Comparison of ENCODE assay signal across 23 cellular contexts in genomic region chr19:16814526-16815100, GRCh38. TPM values are rescaled to one million over a fixed set of nuclear protein-coding genes. Genes with fewer than 3 reads are reported as not detected.
A peak's percentile ranks its signal among the peaks of the same experiment; 100 is the strongest.
DNase-seq lines count a peak whose midpoint lies in the region; ATAC-seq and TF ChIP-seq lines count a peak whose summit lies in the region.
"Had no signal": no experiment of that assay in that cellular context is flagged by ENCODE, and none has a peak within 500 bp of the region (broad histone marks: within the 10 kb centered on the region; RNA-seq: fewer than 3 reads in every experiment).

No MANE protein-coding gene starts in this region.

- no peaks in the 10 kb centered on the region for H3K9me3 ChIP-seq in GM23248 (ENCODE audit: low read depth)
- H3K9me3 ChIP-seq: MG63 had no signal

- H3K36me3 ChIP-seq in GM23248 (ENCODE audit: low read depth): no peaks in the 10 kb centered on the region
- H3K36me3 ChIP-seq: MG63 had no signal

- no peak for ATAC-seq in activated T-cell treated with anti-CD3 and anti-CD28 coated beads, Interleukin-2, amount 50 U/mL, for 4 hours

- no peak overlapping the region for H3K4me3 Mint-ChIP-seq in mesothelial cell of epicardium
- H3K4me3 Mint-ChIP-seq in activated T-cell treated with anti-CD3 and anti-CD28 coated beads, Interleukin-2, amount 50 U/mL, for 4 hours: no peak overlapping the region
- H3K4me3 Mint-ChIP-seq: B cell, nephron progenitor cell had no signal

- H3K4me1 Mint-ChIP-seq in mesothelial cell of epicardium: peaks cover 2% of the 10 kb centered on the region
- no peaks in the 10 kb centered on the region for H3K4me1 Mint-ChIP-seq in activated T-cell treated with anti-CD3 and anti-CD28 coated beads, Interleukin-2, amount 50 U/mL, for 4 hours (ENCODE audit: low read depth)
- H3K4me1 Mint-ChIP-seq: B cell had no signal

- TF ChIP-seq CTCF in cardiac fibroblast (IDR thresholded peaks at IDR 0.05; ENCODE audit: low read depth, low read length): no peak
- TF ChIP-seq CTCF in mesothelial cell of epicardium (IDR thresholded peaks at IDR 0.05; ENCODE audit: unreplicated experiment): no peak

- peaks cover 2% of the 10 kb centered on the region for H3K27me3 Mint-ChIP-seq in mesothelial cell of epicardium (ENCODE audit: low read depth)
- no peaks in the 10 kb centered on the region for H3K27me3 Mint-ChIP-seq in activated T-cell treated with anti-CD3 and anti-CD28 coated beads, Interleukin-2, amount 50 U/mL, for 4 hours (ENCODE audit: low read depth)

- no peaks in the 10 kb centered on the region for H4K20me1 ChIP-seq in GM23248 (ENCODE audit: insufficient read depth)

- no peaks in the 10 kb centered on the region for H3K4me1 ChIP-seq in GM23248 (ENCODE audit: insufficient read depth)
- H3K4me1 ChIP-seq: stomach had no signal

- no peak overlapping the region for H3K27ac ChIP-seq in GM23248
- H3K27ac ChIP-seq: stomach, VCaP had no signal

- WGBS in GM23248 (ENCODE audit: low coverage in 1 of 2, low lambda C conversion rate in 2 of 2, missing lambda C conversion rate in 2 of 2), 2 experiments: 0 to 5% methylated on average over 1 of the region's 1 CpG

- no peaks in the 10 kb centered on the region for H3K36me3 Mint-ChIP-seq in mesothelial cell of epicardium
- no peaks in the 10 kb centered on the region for H3K36me3 Mint-ChIP-seq in activated T-cell treated with anti-CD3 and anti-CD28 coated beads, Interleukin-2, amount 50 U/mL, for 4 hours (ENCODE audit: insufficient read depth)

- H3K9me2 ChIP-seq in GM23248 (ENCODE audit: insufficient read depth): no peaks in the 10 kb centered on the region

- H3K9me3 Mint-ChIP-seq in mesothelial cell of epicardium: no peaks in the 10 kb centered on the region
- no peaks in the 10 kb centered on the region for H3K9me3 Mint-ChIP-seq in activated T-cell treated with anti-CD3 and anti-CD28 coated beads, Interleukin-2, amount 50 U/mL, for 4 hours
- H3K9me3 Mint-ChIP-seq: nephron progenitor cell had no signal

- no peaks in the 10 kb centered on the region for H3K79me2 ChIP-seq in GM23248 (ENCODE audit: insufficient read depth)

- H3F3A ChIP-seq in GM23248 (ENCODE audit: insufficient read depth): no peaks in the 10 kb centered on the region

- H3K4me2 ChIP-seq in GM23248 (ENCODE audit: unreplicated experiment): no peak overlapping the region

- H3K4me3 ChIP-seq in GM23248: no peak overlapping the region
- H3K4me3 ChIP-seq in cardiac fibroblast (replicated peaks in 1 of 2; ENCODE audit: low read depth in 2 of 2, low read length in 2 of 2): no peak overlapping the region
- H3K4me3 ChIP-seq: MG63, stomach had no signal

- no peak overlapping the region for H2AFZ ChIP-seq in GM23248

- H3K9ac ChIP-seq in GM23248: no peak overlapping the region

- in situ Hi-C loops in GM23248 (cut with MboI): no loop called here

- DNase-seq in GM23248 (peak; percentile 36), NCI-H146 treated with DMSO at 0.1 percent for 48 hours (lab: John Stamatoyannopoulos, UW; ENCODE audit: unreplicated experiment) (peak; percentile 17), cardiac fibroblast (ENCODE audit: low read depth in 2 of 2) (peak; percentile 47 to 61), kidney tubule cell (ENCODE audit: low spot score) (peak; percentile 37), mesothelial cell of epicardium (ENCODE audit: low spot score in 2 of 2, unreplicated experiment in 2 of 2) (no peak), AG08395 (ENCODE audit: low spot score) (no peak)
- DNase-seq in activated T-cell treated with anti-CD3 and anti-CD28 coated beads, Interleukin-2, amount 50 U/mL, for 4 hours: no peak
- DNase-seq: activated CD4-positive, alpha-beta T cell treated with anti-CD3 and anti-CD28 coated beads, Interleukin-2, amount 50 U/mL, for 4 hours; activated gamma-delta T cell treated with Interleukin-2 at 50 U/mL for 16 hours; amniotic stem cell; COR-L47; hypothalamus; MG63; midbrain; NCI-H187; NCI-H526 treated with DMSO at 0.1 percent for 48 hours; nephron progenitor cell; SIG-M5; stimulated activated CD4-positive, alpha-beta T cell treated with anti-CD3 and anti-CD28 coated beads, Interleukin-2, amount 100 ng/mL, for 24 hours; stomach; trophoblast cell had no signal

- H3K27ac Mint-ChIP-seq in mesothelial cell of epicardium: no peak overlapping the region
- H3K27ac Mint-ChIP-seq: B cell, nephron progenitor cell had no signal

- no peaks in the 10 kb centered on the region for H3K27me3 ChIP-seq in GM23248 (replicated peaks; ENCODE audit: insufficient read depth)
- H3K27me3 ChIP-seq: MG63, stomach had no signal

RNA-seq across cellular contexts. Expression of gene SIN3B, which starts 14.6 kb away (rescaled TPM):
- 18.7 and 21.0 TPM in 2 replicates for total RNA-seq in GM23248 (2014; rRNA removed; shearing (Covaris generic))
- 11.9 and 14.9 TPM in 2 replicates for polyA plus RNA-seq in GM23248 (2016; fragmentation: Nextera tagmentation; extraction: Ambion mirVana)
- total RNA-seq in mesothelial cell of epicardium: 112 to 117 TPM (median 116 TPM) in 3 replicates
- total RNA-seq in activated T-cell treated with anti-CD3 and anti-CD28 coated beads, Interleukin-2, amount 50 U/mL, for 4 hours: 10 to 100 TPM; 40.7 to 43.7 (median 41.2) TPM

Comparison
In these comparisons a context has a peak if more than half of its experiments do, and no peak if none do; other contexts are left out.
1. DNase-seq: peak in GM23248 (single experiment), NCI-H146 treated with DMSO at 0.1 percent for 48 hours (single experiment), cardiac fibroblast (2 of 2) and kidney tubule cell (single experiment); none in mesothelial cell of epicardium (0 of 2), activated T-cell treated with anti-CD3 and anti-CD28 coated beads, Interleukin-2, amount 50 U/mL, for 4 hours (single experiment) and AG08395 (single experiment).